ENCODE assay signal across 20 cellular contexts in genomic region chr4:110963621-110964020, GRCh38.
"Had no signal": no experiment of that assay in that cellular context is flagged by ENCODE, and none has a peak within 500 bp of the region (broad histone marks: within the 10 kb centered on the region; RNA-seq: fewer than 3 reads in every experiment).

No MANE protein-coding gene starts in this region.

- H3K27me3 Mint-ChIP-seq: activated B cell treated with CpG ODN at 0.5 μM for 24 hours; activated CD4-positive, alpha-beta T cell treated with anti-CD3 and anti-CD28 coated beads, Interleukin-2, amount 10 ng/mL, durations not matched to agents 24 days and 14 days; activated CD8-positive, alpha-beta memory T cell treated with anti-CD3 and anti-CD28 coated beads, Interleukin-2, amount 10 ng/mL, durations not matched to agents 7 days and 5 days; activated naive CD8-positive, alpha-beta T cell treated with anti-CD3 and anti-CD28 coated beads for 36 hours; activated T-cell treated with anti-CD3 and anti-CD28 coated beads, Interleukin-2, amount 50 U/mL, for 24 hours; IgD-negative memory B cell; T-helper 17 cell had no signal

- H3K27ac Mint-ChIP-seq: activated B cell treated with CpG ODN at 0.5 μM for 24 hours; activated CD4-positive, alpha-beta T cell treated with anti-CD3 and anti-CD28 coated beads, Interleukin-2, amount 10 ng/mL, durations not matched to agents 24 days and 14 days; activated CD8-positive, alpha-beta memory T cell treated with anti-CD3 and anti-CD28 coated beads, Interleukin-2, amount 10 ng/mL, durations not matched to agents 7 days and 5 days; activated naive CD4-positive, alpha-beta T cell treated with anti-CD3 and anti-CD28 coated beads for 36 hours; activated naive CD8-positive, alpha-beta T cell treated with anti-CD3 and anti-CD28 coated beads for 36 hours; activated T-cell treated with anti-CD3 and anti-CD28 coated beads, Interleukin-2, amount 50 U/mL, for 24 hours; IgD-negative memory B cell; T-helper 17 cell had no signal

- DNase-seq: activated B cell treated with CpG ODN at 0.5 μM for 24 hours; activated CD4-positive, alpha-beta T cell treated with anti-CD3 and anti-CD28 coated beads for 1 hour; activated CD4-positive, alpha-beta T cell treated with anti-CD3 and anti-CD28 coated beads, Interleukin-2, amount 10 ng/mL, durations not matched to agents 24 days and 14 days; activated CD4-positive, alpha-beta T cell treated with anti-CD3 and anti-CD28 coated beads, Interleukin-2, amount 50 U/mL, for 48 hours; activated CD8-positive, alpha-beta memory T cell treated with anti-CD3 and anti-CD28 coated beads, Interleukin-2, amount 10 ng/mL, durations not matched to agents 7 days and 5 days; activated gamma-delta T cell; activated naive CD4-positive, alpha-beta T cell treated with anti-CD3 and anti-CD28 coated beads for 36 hours; activated naive CD8-positive, alpha-beta T cell treated with anti-CD3 and anti-CD28 coated beads for 36 hours; activated T-cell treated with anti-CD3 and anti-CD28 coated beads, Interleukin-2, amount 50 U/mL, for 24 hours; KG1; NCI-H1048; NCI-H2029; NCI-H2107; NCI-H446; NCI-H524; PC-3; SHP77; T-helper 17 cell; T-helper 9 cell had no signal

- H3K4me1 Mint-ChIP-seq: activated B cell treated with CpG ODN at 0.5 μM for 24 hours; activated CD4-positive, alpha-beta T cell treated with anti-CD3 and anti-CD28 coated beads, Interleukin-2, amount 10 ng/mL, durations not matched to agents 24 days and 14 days; activated CD8-positive, alpha-beta memory T cell treated with anti-CD3 and anti-CD28 coated beads, Interleukin-2, amount 10 ng/mL, durations not matched to agents 7 days and 5 days; activated naive CD8-positive, alpha-beta T cell treated with anti-CD3 and anti-CD28 coated beads for 36 hours; T-helper 17 cell had no signal

- H3K4me3 Mint-ChIP-seq: activated B cell treated with CpG ODN at 0.5 μM for 24 hours; activated CD4-positive, alpha-beta T cell treated with anti-CD3 and anti-CD28 coated beads, Interleukin-2, amount 10 ng/mL, durations not matched to agents 24 days and 14 days; activated CD8-positive, alpha-beta memory T cell treated with anti-CD3 and anti-CD28 coated beads, Interleukin-2, amount 10 ng/mL, durations not matched to agents 7 days and 5 days; activated naive CD4-positive, alpha-beta T cell treated with anti-CD3 and anti-CD28 coated beads for 36 hours; activated naive CD8-positive, alpha-beta T cell treated with anti-CD3 and anti-CD28 coated beads for 36 hours; activated T-cell treated with anti-CD3 and anti-CD28 coated beads, Interleukin-2, amount 50 U/mL, for 24 hours; IgD-negative memory B cell; T-helper 17 cell had no signal

- H3K9me3 Mint-ChIP-seq: activated B cell treated with CpG ODN at 0.5 μM for 24 hours; activated CD4-positive, alpha-beta T cell treated with anti-CD3 and anti-CD28 coated beads, Interleukin-2, amount 10 ng/mL, durations not matched to agents 24 days and 14 days; activated naive CD4-positive, alpha-beta T cell treated with anti-CD3 and anti-CD28 coated beads for 36 hours; activated naive CD8-positive, alpha-beta T cell treated with anti-CD3 and anti-CD28 coated beads for 36 hours; activated T-cell treated with anti-CD3 and anti-CD28 coated beads, Interleukin-2, amount 50 U/mL, for 24 hours had no signal

- H3K36me3 Mint-ChIP-seq: activated CD8-positive, alpha-beta memory T cell treated with anti-CD3 and anti-CD28 coated beads, Interleukin-2, amount 10 ng/mL, durations not matched to agents 7 days and 5 days; activated naive CD8-positive, alpha-beta T cell treated with anti-CD3 and anti-CD28 coated beads for 36 hours had no signal
